24 cellular contexts compared by ENCODE assay signal in the genomic region with DNA sequence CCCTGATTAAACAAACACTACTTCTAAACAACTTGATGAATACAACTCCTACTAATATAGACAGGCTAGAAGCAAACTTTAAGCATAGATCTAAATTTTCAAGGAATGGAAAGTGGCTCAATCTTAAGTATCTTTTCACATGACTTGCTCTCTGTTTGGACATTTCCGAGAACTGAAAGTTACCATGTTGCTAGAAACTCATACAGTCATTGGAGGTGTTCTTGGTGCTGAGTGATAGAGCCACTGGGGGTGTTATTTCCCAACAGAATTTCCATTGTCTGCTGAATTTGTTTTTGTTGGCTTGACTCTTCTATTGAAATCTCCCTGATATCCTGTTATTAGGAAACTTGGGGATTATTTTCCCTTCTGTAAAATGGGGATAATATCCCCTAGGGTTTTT.
"Had no signal": no experiment of that assay in that cellular context is flagged by ENCODE, and none has a peak within 500 bp of the region (broad histone marks: within the 10 kb centered on the region; RNA-seq: fewer than 3 reads in every experiment).

No MANE protein-coding gene starts in this region.

- DNase-seq: colonic mucosa; dorsolateral prefrontal cortex; effector CD8-positive, alpha-beta T cell; gastrocnemius medialis; glutamatergic neuron; kidney; left cardiac atrium; left ventricle myocardium inferior; lower lobe of right lung; mesenchymal stem cell; midbrain; naive B cell; nephron progenitor cell; retina; right lobe of liver; stimulated activated CD4-positive, alpha-beta T cell treated with anti-CD3 and anti-CD28 coated beads, Interleukin-2, amount 100 ng/mL, for 24 hours; stimulated activated CD4-positive, alpha-beta T cell treated with anti-CD3 and anti-CD28 coated beads, Interleukin-4, amount 100 ng/mL, for 4 hours; stimulated activated naive B cell treated with anti-CD40 and anti-IgM and Interleukin-4, amounts not matched to agents 10 μg/mL and 1 μg/mL and 100 μg/mL, for 72 hours; stimulated activated naive CD8-positive, alpha-beta T cell treated with anti-CD3 and anti-CD28 coated beads, Interleukin-15, amount 100 ng/mL, for 72 hours; trophoblast cell had no signal

- H3K4me3 Mint-ChIP-seq: naive B cell; nephron progenitor cell; stimulated activated naive B cell treated with anti-CD40 and anti-IgM and Interleukin-4, amounts not matched to agents 10 μg/mL and 1 μg/mL and 100 μg/mL, for 72 hours; stimulated activated naive CD8-positive, alpha-beta T cell treated with anti-CD3 and anti-CD28 coated beads, Interleukin-15, amount 100 ng/mL, for 72 hours had no signal

- H3K27ac Mint-ChIP-seq: naive B cell; nephron progenitor cell; stimulated activated naive B cell treated with anti-CD40 and anti-IgM and Interleukin-4, amounts not matched to agents 10 μg/mL and 1 μg/mL and 100 μg/mL, for 72 hours; stimulated activated naive CD8-positive, alpha-beta T cell treated with anti-CD3 and anti-CD28 coated beads, Interleukin-15, amount 100 ng/mL, for 72 hours had no signal

- H3K9me3 ChIP-seq: colonic mucosa, gastrocnemius medialis, lower lobe of right lung, prostate gland, right lobe of liver had no signal

- ATAC-seq: esophagus mucosa; gastrocnemius medialis; left cardiac atrium; lower lobe of right lung; stimulated activated naive B cell treated with anti-CD40 and anti-IgM and Interleukin-4, amounts not matched to agents 10 μg/mL and 1 μg/mL and 100 μg/mL, for 72 hours; stimulated activated naive CD8-positive, alpha-beta T cell treated with anti-CD3 and anti-CD28 coated beads, Interleukin-15, amount 100 ng/mL, for 72 hours had no signal

- H3K4me3 ChIP-seq: colonic mucosa, dorsolateral prefrontal cortex, gastrocnemius medialis, hepatocyte, left ventricle myocardium inferior, lower lobe of right lung, prostate gland, right lobe of liver had no signal

- H3K4me1 Mint-ChIP-seq: naive B cell; nephron progenitor cell; stimulated activated naive B cell treated with anti-CD40 and anti-IgM and Interleukin-4, amounts not matched to agents 10 μg/mL and 1 μg/mL and 100 μg/mL, for 72 hours; stimulated activated naive CD8-positive, alpha-beta T cell treated with anti-CD3 and anti-CD28 coated beads, Interleukin-15, amount 100 ng/mL, for 72 hours had no signal

- H3K4me2 ChIP-seq: hepatocyte had no signal

- H3K9ac ChIP-seq: parathyroid adenoma had no signal

- H3K27me3 ChIP-seq: colonic mucosa, gastrocnemius medialis, right lobe of liver had no signal

- H2AFZ ChIP-seq: hepatocyte, parathyroid adenoma had no signal

- H3K36me3 Mint-ChIP-seq: naive B cell had no signal

- H3K79me2 ChIP-seq: hepatocyte, parathyroid adenoma had no signal

- H3K4me1 ChIP-seq: colonic mucosa, gastrocnemius medialis, lower lobe of right lung, parathyroid adenoma, prostate gland, right lobe of liver had no signal

- H3K36me3 ChIP-seq: colonic mucosa, gastrocnemius medialis, left ventricle myocardium inferior, lower lobe of right lung, prostate gland, right lobe of liver had no signal

- H3K27ac ChIP-seq: colonic mucosa, dorsolateral prefrontal cortex, gastrocnemius medialis, hepatocyte, left ventricle myocardium inferior, lower lobe of right lung, parathyroid adenoma, prostate gland, right lobe of liver had no signal

- FAIRE-seq: kidney had no signal
